ENCODE assay signal across 1 cellular context in the genomic region with DNA sequence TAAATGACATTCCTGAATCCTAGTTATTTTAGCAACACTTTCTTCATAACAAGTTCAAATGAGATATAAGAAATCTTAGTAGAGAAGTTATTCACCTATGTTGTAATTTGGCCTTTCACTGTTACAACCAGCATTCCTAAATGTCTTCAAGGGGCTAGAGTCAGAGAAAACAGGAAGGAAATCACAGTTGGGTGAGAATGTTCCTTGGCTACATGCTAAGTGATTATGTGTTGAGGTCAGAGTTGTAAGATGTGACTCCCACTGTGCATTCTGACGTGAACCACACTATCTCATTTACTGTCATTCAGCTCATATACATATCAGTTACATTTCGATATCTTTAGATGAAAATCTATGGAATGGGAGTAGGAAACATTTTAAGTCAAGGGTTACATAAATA.
TF ChIP-seq lines count a peak whose summit lies in the region.

No MANE protein-coding gene starts in this region.

TF ChIP-seq in H1, 55 proteins besides CTCF, POLR2A, EP300 and RAD21:
- TF ChIP-seq EGR1 (IDR thresholded peaks at IDR 0.05; ENCODE audit: borderline replicate concordance, low read depth, low read length), result no peak
- TF ChIP-seq, protein P1, sequence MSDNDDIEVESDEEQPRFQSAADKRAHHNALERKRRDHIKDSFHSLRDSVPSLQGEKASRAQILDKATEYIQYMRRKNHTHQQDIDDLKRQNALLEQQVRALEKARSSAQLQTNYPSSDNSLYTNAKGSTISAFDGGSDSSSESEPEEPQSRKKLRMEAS (IDR thresholded peaks at IDR 0.05), result no peak
- TF ChIP-seq TEAD4 (IDR thresholded peaks at IDR 0.05; ENCODE audit: low read depth, low read length), result no peak
- no peak for TF ChIP-seq SRF (IDR thresholded peaks at IDR 0.05; ENCODE audit: low read depth, low read length)
- TF ChIP-seq EZH2 (IDR thresholded peaks at IDR 0.05; ENCODE audit: low read depth, low read length, severe bottlenecking), result no peak
- TF ChIP-seq, protein P2, sequence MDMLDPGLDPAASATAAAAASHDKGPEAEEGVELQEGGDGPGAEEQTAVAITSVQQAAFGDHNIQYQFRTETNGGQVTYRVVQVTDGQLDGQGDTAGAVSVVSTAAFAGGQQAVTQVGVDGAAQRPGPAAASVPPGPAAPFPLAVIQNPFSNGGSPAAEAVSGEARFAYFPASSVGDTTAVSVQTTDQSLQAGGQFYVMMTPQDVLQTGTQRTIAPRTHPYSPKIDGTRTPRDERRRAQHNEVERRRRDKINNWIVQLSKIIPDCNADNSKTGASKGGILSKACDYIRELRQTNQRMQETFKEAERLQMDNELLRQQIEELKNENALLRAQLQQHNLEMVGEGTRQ (IDR thresholded peaks at IDR 0.05; ENCODE audit: low read length), result no peak
- TF ChIP-seq PHF8 (conservative IDR thresholded peaks at IDR 0.05; ENCODE audit: low read depth, low read length), result no peak
- no peak for TF ChIP-seq CHD2 (IDR thresholded peaks at IDR 0.05; ENCODE audit: low read length)
- no peak for TF ChIP-seq GABPA (IDR thresholded peaks at IDR 0.05; ENCODE audit: borderline replicate concordance, insufficient read depth, low read length)
- no peak for TF ChIP-seq POLR2AphosphoS5 (IDR thresholded peaks at IDR 0.05; ENCODE audit: low read depth, low read length)
- TF ChIP-seq BRCA1 (IDR thresholded peaks at IDR 0.05; ENCODE audit: low read depth, low read length), result no peak
- no peak for TF ChIP-seq CHD1 (IDR thresholded peaks at IDR 0.05; ENCODE audit: low read depth, low read length)
- no peak for TF ChIP-seq SIX5 (IDR thresholded peaks at IDR 0.05; ENCODE audit: low read depth, low read length)
- TF ChIP-seq NANOG (IDR thresholded peaks at IDR 0.05; ENCODE audit: insufficient read depth, low read depth, low read length, poor library complexity, severe bottlenecking), result no peak
- TF ChIP-seq CTBP2 (IDR thresholded peaks at IDR 0.05; ENCODE audit: borderline replicate concordance, insufficient read depth, insufficient read length, low read length), result no peak
- TF ChIP-seq CBX5 (IDR thresholded peaks at IDR 0.05; ENCODE audit: low read depth, low read length), result no peak
- no peak for TF ChIP-seq CEBPB (IDR thresholded peaks at IDR 0.05; ENCODE audit: low read depth, low read length)
- TF ChIP-seq POU5F1 (IDR thresholded peaks at IDR 0.05; ENCODE audit: low read depth, low read length), result no peak
- no peak for TF ChIP-seq SIN3A (conservative IDR thresholded peaks at IDR 0.05 in 1 of 2, IDR thresholded peaks at IDR 0.05 in 1 of 2; ENCODE audit: low read depth in 1 of 2, low read length in 2 of 2)
- TF ChIP-seq TAF7 (optimal IDR thresholded peaks at IDR 0.05; ENCODE audit: borderline replicate concordance, low read depth, low read length), result no peak
